Comparison of ENCODE assay signal across 3 cellular contexts in the genomic region with DNA sequence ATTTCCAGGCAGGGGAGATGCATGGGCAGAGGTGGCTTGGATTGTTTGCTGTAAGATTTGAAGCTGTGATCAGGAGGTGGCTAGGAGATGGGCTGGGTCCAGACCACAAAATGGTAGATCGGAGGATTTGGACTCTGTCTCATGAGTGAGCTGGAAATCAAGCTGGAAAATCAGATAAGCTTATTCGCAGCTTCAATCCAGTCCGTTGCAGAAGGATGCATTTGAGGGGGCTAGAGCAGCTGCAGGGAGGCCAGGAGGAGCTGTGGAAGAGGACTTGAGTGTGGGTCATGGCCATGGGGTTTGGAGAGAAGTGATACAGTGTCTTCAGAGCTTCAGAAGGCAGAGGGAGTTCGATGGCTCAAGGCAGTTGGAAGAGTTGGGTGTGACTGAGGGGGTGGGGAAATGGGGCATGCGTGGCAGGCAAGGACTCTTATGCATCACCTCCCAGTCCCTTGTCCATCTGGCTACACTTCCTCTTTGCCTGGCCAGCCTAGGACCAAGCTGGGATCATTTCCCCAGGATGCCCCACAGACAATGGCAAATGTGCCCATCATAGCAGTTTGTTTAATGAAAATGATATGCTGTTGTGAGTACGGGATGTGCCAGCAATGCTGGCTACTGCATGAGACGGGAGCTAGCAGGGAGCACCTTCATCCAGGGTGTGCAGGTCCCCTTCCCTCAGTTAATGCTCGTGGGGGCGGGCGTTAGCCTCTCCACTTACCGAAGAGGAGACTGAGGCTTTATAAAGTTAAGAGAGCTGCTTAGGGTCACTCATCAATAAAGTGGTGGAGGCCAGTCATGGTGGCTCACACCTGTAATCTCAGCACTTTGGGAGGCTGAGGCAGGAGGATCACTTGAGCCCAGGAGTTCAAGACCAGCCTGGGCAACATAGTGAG.
A peak's percentile ranks its signal among the peaks of the same experiment; 100 is the strongest.
TF ChIP-seq lines count a peak whose summit lies in the region.

No MANE protein-coding gene starts in this region.

TF ChIP-seq in GM23338, 12 proteins besides CTCF, POLR2A, EP300 and RAD21 (continues in another document):
- TF ChIP-seq ZNF114 (CRISPR knock-in tag; IDR thresholded peaks at IDR 0.05) (no peak), EZH2phosphoT487 (IDR thresholded peaks at IDR 0.05; ENCODE audit: unreplicated experiment) (no peak), NANOG (IDR thresholded peaks at IDR 0.05; ENCODE audit: borderline replicate concordance) (no peak), ZNF331 (CRISPR knock-in tag; IDR thresholded peaks at IDR 0.05; ENCODE audit: low read depth) (no peak), EZH2 (IDR thresholded peaks at IDR 0.05; ENCODE audit: low read depth, unreplicated experiment) (no peak), STAT1 (IDR thresholded peaks at IDR 0.05; ENCODE audit: unreplicated experiment) (no peak)
- TF ChIP-seq, protein P1, sequence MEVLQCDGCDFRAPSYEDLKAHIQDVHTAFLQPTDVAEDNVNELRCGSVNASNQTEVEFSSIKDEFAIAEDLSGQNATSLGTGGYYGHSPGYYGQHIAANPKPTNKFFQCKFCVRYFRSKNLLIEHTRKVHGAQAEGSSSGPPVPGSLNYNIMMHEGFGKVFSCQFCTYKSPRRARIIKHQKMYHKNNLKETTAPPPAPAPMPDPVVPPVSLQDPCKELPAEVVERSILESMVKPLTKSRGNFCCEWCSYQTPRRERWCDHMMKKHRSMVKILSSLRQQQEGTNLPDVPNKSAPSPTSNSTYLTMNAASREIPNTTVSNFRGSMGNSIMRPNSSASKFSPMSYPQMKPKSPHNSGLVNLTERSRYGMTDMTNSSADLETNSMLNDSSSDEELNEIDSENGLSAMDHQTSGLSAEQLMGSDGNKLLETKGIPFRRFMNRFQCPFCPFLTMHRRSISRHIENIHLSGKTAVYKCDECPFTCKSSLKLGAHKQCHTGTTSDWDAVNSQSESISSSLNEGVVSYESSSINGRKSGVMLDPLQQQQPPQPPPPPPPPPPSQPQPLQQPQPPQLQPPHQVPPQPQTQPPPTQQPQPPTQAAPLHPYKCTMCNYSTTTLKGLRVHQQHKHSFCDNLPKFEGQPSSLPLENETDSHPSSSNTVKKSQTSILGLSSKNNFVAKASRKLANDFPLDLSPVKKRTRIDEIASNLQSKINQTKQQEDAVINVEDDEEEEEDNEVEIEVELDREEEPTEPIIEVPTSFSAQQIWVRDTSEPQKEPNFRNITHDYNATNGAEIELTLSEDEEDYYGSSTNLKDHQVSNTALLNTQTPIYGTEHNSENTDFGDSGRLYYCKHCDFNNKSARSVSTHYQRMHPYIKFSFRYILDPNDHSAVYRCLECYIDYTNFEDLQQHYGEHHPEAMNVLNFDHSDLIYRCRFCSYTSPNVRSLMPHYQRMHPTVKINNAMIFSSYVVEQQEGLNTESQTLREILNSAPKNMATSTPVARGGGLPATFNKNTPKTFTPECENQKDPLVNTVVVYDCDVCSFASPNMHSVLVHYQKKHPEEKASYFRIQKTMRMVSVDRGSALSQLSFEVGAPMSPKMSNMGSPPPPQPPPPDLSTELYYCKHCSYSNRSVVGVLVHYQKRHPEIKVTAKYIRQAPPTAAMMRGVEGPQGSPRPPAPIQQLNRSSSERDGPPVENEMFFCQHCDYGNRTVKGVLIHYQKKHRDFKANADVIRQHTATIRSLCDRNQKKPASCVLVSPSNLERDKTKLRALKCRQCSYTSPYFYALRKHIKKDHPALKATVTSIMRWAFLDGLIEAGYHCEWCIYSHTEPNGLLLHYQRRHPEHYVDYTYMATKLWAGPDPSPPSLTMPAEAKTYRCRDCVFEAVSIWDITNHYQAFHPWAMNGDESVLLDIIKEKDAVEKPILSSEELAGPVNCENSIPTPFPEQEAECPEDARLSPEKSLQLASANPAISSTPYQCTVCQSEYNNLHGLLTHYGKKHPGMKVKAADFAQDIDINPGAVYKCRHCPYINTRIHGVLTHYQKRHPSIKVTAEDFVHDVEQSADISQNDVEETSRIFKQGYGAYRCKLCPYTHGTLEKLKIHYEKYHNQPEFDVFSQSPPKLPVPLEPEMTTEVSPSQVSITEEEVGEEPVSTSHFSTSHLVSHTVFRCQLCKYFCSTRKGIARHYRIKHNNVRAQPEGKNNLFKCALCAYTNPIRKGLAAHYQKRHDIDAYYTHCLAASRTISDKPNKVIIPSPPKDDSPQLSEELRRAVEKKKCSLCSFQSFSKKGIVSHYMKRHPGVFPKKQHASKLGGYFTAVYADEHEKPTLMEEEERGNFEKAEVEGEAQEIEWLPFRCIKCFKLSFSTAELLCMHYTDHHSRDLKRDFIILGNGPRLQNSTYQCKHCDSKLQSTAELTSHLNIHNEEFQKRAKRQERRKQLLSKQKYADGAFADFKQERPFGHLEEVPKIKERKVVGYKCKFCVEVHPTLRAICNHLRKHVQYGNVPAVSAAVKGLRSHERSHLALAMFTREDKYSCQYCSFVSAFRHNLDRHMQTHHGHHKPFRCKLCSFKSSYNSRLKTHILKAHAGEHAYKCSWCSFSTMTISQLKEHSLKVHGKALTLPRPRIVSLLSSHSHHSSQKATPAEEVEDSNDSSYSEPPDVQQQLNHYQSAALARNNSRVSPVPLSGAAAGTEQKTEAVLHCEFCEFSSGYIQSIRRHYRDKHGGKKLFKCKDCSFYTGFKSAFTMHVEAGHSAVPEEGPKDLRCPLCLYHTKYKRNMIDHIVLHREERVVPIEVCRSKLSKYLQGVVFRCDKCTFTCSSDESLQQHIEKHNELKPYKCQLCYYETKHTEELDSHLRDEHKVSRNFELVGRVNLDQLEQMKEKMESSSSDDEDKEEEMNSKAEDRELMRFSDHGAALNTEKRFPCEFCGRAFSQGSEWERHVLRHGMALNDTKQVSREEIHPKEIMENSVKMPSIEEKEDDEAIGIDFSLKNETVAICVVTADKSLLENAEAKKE (CRISPR knock-in tag; IDR thresholded peaks at IDR 0.05): no peak

TF ChIP-seq in WTC11, 78 proteins besides CTCF, POLR2A, EP300 and RAD21:
- TF ChIP-seq PRRX2 (CRISPR knock-in tag; IDR thresholded peaks at IDR 0.05) (no peak), EMX1 (CRISPR knock-in tag; IDR thresholded peaks at IDR 0.05) (0 out of 2 replicates have a peak, but pooled peaks have one; percentile 36), RORB (CRISPR knock-in tag; IDR thresholded peaks at IDR 0.05) (no peak), ZNF396 (CRISPR knock-in tag; IDR thresholded peaks at IDR 0.05; ENCODE audit: borderline replicate concordance) (no peak)
- TF ChIP-seq, protein P2, sequence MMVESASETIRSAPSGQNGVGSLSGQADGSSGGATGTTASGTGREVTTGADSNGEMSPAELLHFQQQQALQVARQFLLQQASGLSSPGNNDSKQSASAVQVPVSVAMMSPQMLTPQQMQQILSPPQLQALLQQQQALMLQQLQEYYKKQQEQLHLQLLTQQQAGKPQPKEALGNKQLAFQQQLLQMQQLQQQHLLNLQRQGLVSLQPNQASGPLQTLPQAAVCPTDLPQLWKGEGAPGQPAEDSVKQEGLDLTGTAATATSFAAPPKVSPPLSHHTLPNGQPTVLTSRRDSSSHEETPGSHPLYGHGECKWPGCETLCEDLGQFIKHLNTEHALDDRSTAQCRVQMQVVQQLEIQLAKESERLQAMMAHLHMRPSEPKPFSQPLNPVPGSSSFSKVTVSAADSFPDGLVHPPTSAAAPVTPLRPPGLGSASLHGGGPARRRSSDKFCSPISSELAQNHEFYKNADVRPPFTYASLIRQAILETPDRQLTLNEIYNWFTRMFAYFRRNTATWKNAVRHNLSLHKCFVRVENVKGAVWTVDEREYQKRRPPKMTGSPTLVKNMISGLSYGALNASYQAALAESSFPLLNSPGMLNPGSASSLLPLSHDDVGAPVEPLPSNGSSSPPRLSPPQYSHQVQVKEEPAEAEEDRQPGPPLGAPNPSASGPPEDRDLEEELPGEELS (CRISPR knock-in tag; IDR thresholded peaks at IDR 0.05): no peak

TF ChIP-seq in HepG2, 621 proteins besides CTCF, POLR2A, EP300 and RAD21:
- 0 out of 2 replicates have a peak, but pooled peaks have one; percentile 22 for TF ChIP-seq HOXA9 (CRISPR knock-in tag; IDR thresholded peaks at IDR 0.05; ENCODE audit: borderline replicate concordance)
- 0 out of 2 replicates have a peak, but pooled peaks have one; percentile 40 for TF ChIP-seq BORCS8-MEF2B (CRISPR knock-in tag; IDR thresholded peaks at IDR 0.05)
- TF ChIP-seq KDM2A (CRISPR knock-in tag; IDR thresholded peaks at IDR 0.05; ENCODE audit: borderline replicate concordance, low read depth): peak; percentile 14; the same call in 1 of the 2 replicates
- no peak for TF ChIP-seq CHD4 (IDR thresholded peaks at IDR 0.05; ENCODE audit: borderline replicate concordance, low read length)
- TF ChIP-seq, protein P3, sequence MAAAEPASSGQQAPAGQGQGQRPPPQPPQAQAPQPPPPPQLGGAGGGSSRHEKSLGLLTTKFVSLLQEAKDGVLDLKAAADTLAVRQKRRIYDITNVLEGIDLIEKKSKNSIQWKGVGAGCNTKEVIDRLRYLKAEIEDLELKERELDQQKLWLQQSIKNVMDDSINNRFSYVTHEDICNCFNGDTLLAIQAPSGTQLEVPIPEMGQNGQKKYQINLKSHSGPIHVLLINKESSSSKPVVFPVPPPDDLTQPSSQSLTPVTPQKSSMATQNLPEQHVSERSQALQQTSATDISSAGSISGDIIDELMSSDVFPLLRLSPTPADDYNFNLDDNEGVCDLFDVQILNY (CRISPR knock-in tag; conservative IDR thresholded peaks at IDR 0.05): no peak
- TF ChIP-seq ZBTB21 (CRISPR knock-in tag; IDR thresholded peaks at IDR 0.05): no peak
- TF ChIP-seq NFIB (CRISPR knock-in tag; IDR thresholded peaks at IDR 0.05; ENCODE audit: borderline replicate concordance): peak; percentile 78; the same call in 1 of the 2 replicates
- no peak for TF ChIP-seq SIN3B (IDR thresholded peaks at IDR 0.05; ENCODE audit: low read length)
- TF ChIP-seq IRX3 (CRISPR knock-in tag; IDR thresholded peaks at IDR 0.05; ENCODE audit: borderline replicate concordance, low read depth): 0 out of 2 replicates have a peak, but pooled peaks have one; percentile 16
- 0 out of 2 replicates have a peak, but pooled peaks have one; percentile 28 for TF ChIP-seq ZNF605 (CRISPR knock-in tag; IDR thresholded peaks at IDR 0.05)
- 0 out of 2 replicates have a peak, but pooled peaks have one; percentile 35 for TF ChIP-seq REPIN1 (CRISPR knock-in tag; IDR thresholded peaks at IDR 0.05; ENCODE audit: borderline replicate concordance, low read depth)
- 0 out of 2 replicates have a peak, but pooled peaks have one; percentile 39 for TF ChIP-seq ZNF354B (CRISPR knock-in tag; IDR thresholded peaks at IDR 0.05)
- TF ChIP-seq AKAP8 (CRISPR knock-in tag; IDR thresholded peaks at IDR 0.05): peak; percentile 81
- 0 out of 2 replicates have a peak, but pooled peaks have one; percentile 17 for TF ChIP-seq CBX5 (CRISPR knock-in tag; IDR thresholded peaks at IDR 0.05; ENCODE audit: borderline replicate concordance)
- TF ChIP-seq REL (CRISPR knock-in tag; conservative IDR thresholded peaks at IDR 0.05): peak; percentile 26; the same call in 1 of the 2 replicates
- TF ChIP-seq ZBTB20 (CRISPR knock-in tag; IDR thresholded peaks at IDR 0.05; ENCODE audit: borderline replicate concordance, low read depth): no peak
- TF ChIP-seq, protein P4, sequence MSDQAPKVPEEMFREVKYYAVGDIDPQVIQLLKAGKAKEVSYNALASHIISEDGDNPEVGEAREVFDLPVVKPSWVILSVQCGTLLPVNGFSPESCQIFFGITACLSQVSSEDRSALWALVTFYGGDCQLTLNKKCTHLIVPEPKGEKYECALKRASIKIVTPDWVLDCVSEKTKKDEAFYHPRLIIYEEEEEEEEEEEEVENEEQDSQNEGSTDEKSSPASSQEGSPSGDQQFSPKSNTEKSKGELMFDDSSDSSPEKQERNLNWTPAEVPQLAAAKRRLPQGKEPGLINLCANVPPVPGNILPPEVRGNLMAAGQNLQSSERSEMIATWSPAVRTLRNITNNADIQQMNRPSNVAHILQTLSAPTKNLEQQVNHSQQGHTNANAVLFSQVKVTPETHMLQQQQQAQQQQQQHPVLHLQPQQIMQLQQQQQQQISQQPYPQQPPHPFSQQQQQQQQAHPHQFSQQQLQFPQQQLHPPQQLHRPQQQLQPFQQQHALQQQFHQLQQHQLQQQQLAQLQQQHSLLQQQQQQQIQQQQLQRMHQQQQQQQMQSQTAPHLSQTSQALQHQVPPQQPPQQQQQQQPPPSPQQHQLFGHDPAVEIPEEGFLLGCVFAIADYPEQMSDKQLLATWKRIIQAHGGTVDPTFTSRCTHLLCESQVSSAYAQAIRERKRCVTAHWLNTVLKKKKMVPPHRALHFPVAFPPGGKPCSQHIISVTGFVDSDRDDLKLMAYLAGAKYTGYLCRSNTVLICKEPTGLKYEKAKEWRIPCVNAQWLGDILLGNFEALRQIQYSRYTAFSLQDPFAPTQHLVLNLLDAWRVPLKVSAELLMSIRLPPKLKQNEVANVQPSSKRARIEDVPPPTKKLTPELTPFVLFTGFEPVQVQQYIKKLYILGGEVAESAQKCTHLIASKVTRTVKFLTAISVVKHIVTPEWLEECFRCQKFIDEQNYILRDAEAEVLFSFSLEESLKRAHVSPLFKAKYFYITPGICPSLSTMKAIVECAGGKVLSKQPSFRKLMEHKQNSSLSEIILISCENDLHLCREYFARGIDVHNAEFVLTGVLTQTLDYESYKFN (CRISPR knock-in tag; conservative IDR thresholded peaks at IDR 0.05): no peak
- TF ChIP-seq JUNB (CRISPR knock-in tag; IDR thresholded peaks at IDR 0.05; ENCODE audit: borderline replicate concordance): peak; percentile 42; the same call in 1 of the 2 replicates
- TF ChIP-seq TRIM24 (CRISPR knock-in tag; IDR thresholded peaks at IDR 0.05): peak; percentile 41; the same call in 1 of the 2 replicates
